8 cellular contexts compared by ENCODE assay signal in the genomic region with DNA sequence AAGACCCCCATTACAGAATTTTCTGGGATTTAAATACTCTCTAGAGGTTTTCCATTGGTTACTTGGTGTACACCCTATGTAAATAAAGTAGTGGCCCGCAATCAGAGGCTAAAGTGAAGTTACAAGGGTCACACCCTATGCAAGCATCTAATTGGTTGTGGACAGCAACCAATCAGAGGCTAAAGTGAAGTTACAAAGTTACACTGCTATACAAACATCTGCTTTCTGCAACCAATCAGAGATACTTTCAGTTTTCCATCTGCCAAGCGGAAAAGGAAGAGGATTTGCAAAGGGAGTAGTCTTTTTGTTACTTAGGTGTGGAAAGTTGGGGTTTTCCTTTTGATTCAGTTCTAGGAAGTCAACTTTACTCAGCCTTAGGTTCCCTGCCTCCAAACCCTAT. TPM values are rescaled to one million over a fixed set of nuclear protein-coding genes. Genes with fewer than 3 reads are reported as not detected.
DNase-seq lines count a peak whose midpoint lies in the region; ATAC-seq, FAIRE-seq and TF ChIP-seq lines count a peak whose summit lies in the region.

No MANE protein-coding gene starts in this region.

- H3K4me1 ChIP-seq in OCI-LY7 (ENCODE audit: insufficient read depth, low read length, poor library complexity, severe bottlenecking): peaks cover 16% of the 10 kb centered on the region

- H4K20me1 ChIP-seq in OCI-LY7 (ENCODE audit: insufficient read depth, low read length): no peaks in the 10 kb centered on the region

- intact Hi-C loops in OCI-LY7 (cut with micrococcal nuclease; ENCODE audit: unreplicated experiment): loop anchor here (10.0 kb wide), 1 partner anchor 107 kb away; the partner anchor contains the start of genes COX7B and MAGT1

- no TSS peak for BruUV-seq in OCI-LY7 (replicated peaks; lab: Mats Ljungman, UMichigan)

- POLR2A ChIA-PET in OCI-LY7 (lab: Charles Lee): interaction anchor here (0.6 kb wide), 2 partner anchors 26 to 73 kb away, joined by 3 read pairs; no protein-coding TSS in a partner anchor

- peak; percentile 36 for FAIRE-seq in G401.6 (lab: Jason Lieb, UNC)

- peak overlapping the region; percentile 32; the same call in 1 of the 2 replicates for H3K4me2 ChIP-seq in OCI-LY7 (ENCODE audit: low read length)

- H3K4me3 ChIP-seq in OCI-LY7 (ENCODE audit: low read depth, low read length, poor library complexity, severe bottlenecking): no peak overlapping the region

- H3K79me2 ChIP-seq in OCI-LY7 (ENCODE audit: insufficient read depth, low read depth, low read length): peaks cover 33% of the 10 kb centered on the region

- peak; percentile 26 for TF ChIP-seq POLR2A in erythroblast (IDR thresholded peaks at IDR 0.05; ENCODE audit: low read length)

- ATAC-seq in GM21717 (IDR thresholded peaks at IDR 0.05; ENCODE audit: unreplicated experiment) (no peak), GM21737 (IDR thresholded peaks at IDR 0.05; ENCODE audit: unreplicated experiment) (no peak)

- H3K36me3 ChIP-seq in OCI-LY7 (ENCODE audit: insufficient read depth, low read length): peaks cover 8% of the 10 kb centered on the region; the same call in 1 of the 2 replicates

- peak overlapping the region; percentile 97 for H2AFZ ChIP-seq in OCI-LY7 (ENCODE audit: low read length)

- no peaks in the 10 kb centered on the region for H3K9me3 ChIP-seq in OCI-LY7 (ENCODE audit: low read length)

- no peak overlapping the region for H3K27ac ChIP-seq in OCI-LY7 (ENCODE audit: low read depth, low read length, poor library complexity, severe bottlenecking)

- H3K9me2 ChIP-seq in OCI-LY7 (ENCODE audit: insufficient read depth, low read length): no peaks in the 10 kb centered on the region

- CTCF ChIA-PET in OCI-LY7 (lab: Charles Lee; ENCODE audit: unreplicated experiment): no interaction called here

- DNase-seq in OCI-LY7 (ENCODE audit: low spot score): peak; percentile 1
- DNase-seq in erythroblast (lab: John Stamatoyannopoulos, UW): peak; percentile 26 to 53
- peak; percentile 74 for DNase-seq in pons (ENCODE audit: low spot score)
- DNase-seq in mesenteric fat pad (ENCODE audit: low spot score): no peak
- no peak for DNase-seq in D341Med (ENCODE audit: low spot score)

- no peak for TF ChIP-seq CTCF in OCI-LY7 (conservative IDR thresholded peaks at IDR 0.05; ENCODE audit: low read length)

RNA-seq across cellular contexts. Expression of gene ATRX, which starts 2.0 kb away (rescaled TPM):
- 48.2 and 73.6 TPM in 2 replicates for total RNA-seq in OCI-LY7 (2014; rRNA removed; shearing (Covaris generic))
- total RNA-seq in OCI-LY7 (2022) (65.0 and 66.3 TPM in 2 replicates), mesenteric fat pad (97.7 TPM)

Comparison
In these comparisons a context has a peak if more than half of its experiments do, and no peak if none do; other contexts are left out.
1. DNase-seq: peak in OCI-LY7 (single experiment), erythroblast (2 of 2) and pons (single experiment); none in mesenteric fat pad (single experiment) and D341Med (single experiment).